In the genomic region with DNA sequence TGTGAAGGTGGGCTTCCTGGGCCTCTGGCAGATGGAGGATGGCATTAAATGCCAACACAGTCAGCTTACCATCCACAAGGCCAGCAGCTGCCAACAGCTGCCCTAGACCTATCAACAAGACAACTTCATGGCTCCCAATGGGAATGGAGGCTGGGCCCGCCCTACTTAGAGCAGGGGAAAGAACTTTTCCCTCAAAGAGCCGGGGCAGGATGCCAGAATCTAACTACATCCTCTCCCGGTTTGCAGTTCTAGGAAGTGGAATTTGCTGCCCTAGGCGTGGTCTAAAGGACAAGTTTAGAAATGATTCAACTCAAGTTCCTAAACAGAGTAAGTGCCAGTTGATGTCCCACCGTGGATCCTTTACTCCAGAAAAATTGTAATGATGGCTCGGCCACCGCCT, we compare ENCODE assay signal across 20 cellular contexts. TPM values are rescaled to one million over a fixed set of nuclear protein-coding genes. Genes with fewer than 3 reads are reported as not detected.
A peak's percentile ranks its signal among the peaks of the same experiment; 100 is the strongest.
DNase-seq lines count a peak whose midpoint lies in the region; ATAC-seq and TF ChIP-seq lines count a peak whose summit lies in the region.
"Had no signal": no experiment of that assay in that cellular context is flagged by ENCODE, and none has a peak within 500 bp of the region (broad histone marks: within the 10 kb centered on the region; RNA-seq: fewer than 3 reads in every experiment).

No MANE protein-coding gene starts in this region.

- ATAC-seq in PC-3 (peak; percentile 33), right cardiac atrium (peak; percentile 77 to 85)
- ATAC-seq: stimulated activated effector memory CD8-positive, alpha-beta T cell treated with anti-CD3 and anti-CD28 coated beads, Interleukin-12 subunit alpha, Interleukin-12 subunit beta, amount 100 ng/mL, for 72 hours had no signal

- H3K4me3 ChIP-seq in PC-3 (ENCODE audit: low read length) (no peak overlapping the region), epithelial cell of esophagus (ENCODE audit: low read length) (no peak overlapping the region), right cardiac atrium (ENCODE audit: low read length) (no peak overlapping the region), suprapubic skin (no peak overlapping the region), dorsolateral prefrontal cortex (no peak overlapping the region)
- H3K4me3 ChIP-seq: uterus had no signal

- POLR2A ChIA-PET in PC-3 (lab: Charles Lee; ENCODE audit: unreplicated experiment) = no interaction called here

- no peak for TF ChIP-seq EP300 in suprapubic skin (IDR thresholded peaks at IDR 0.05)

- H3K36me3 ChIP-seq in PC-3 (ENCODE audit: low read depth, low read length) (peaks cover 60% of the 10 kb centered on the region), suprapubic skin (peaks cover 41% of the 10 kb centered on the region)
- H3K36me3 ChIP-seq: uterus had no signal

- H3K4me2 ChIP-seq in PC-3 (ENCODE audit: low read length) = no peak overlapping the region

- WGBS in right cardiac atrium = 22% methylated on average over 7 of the region's 7 CpGs
- WGBS in suprapubic skin = 48% methylated on average over 7 of the region's 7 CpGs

- H3K9me3 ChIP-seq in PC-3 (ENCODE audit: low read length) (no peaks in the 10 kb centered on the region), right cardiac atrium (ENCODE audit: control insufficient read depth, low read length) (no peaks in the 10 kb centered on the region), suprapubic skin (no peaks in the 10 kb centered on the region)
- H3K9me3 ChIP-seq: uterus had no signal

- CTCF ChIA-PET in PC-3 (lab: Charles Lee) = no interaction called here

- H3F3A ChIP-seq in PC-3 (ENCODE audit: low read length, unreplicated experiment) = peaks cover 20% of the 10 kb centered on the region

- TF ChIP-seq CTCF in PC-3 (conservative IDR thresholded peaks at IDR 0.05; ENCODE audit: low read depth, low read length) (no peak), epithelial cell of esophagus (IDR thresholded peaks at IDR 0.05; ENCODE audit: insufficient read depth, low read depth, low read length, missing control alignments) (no peak), suprapubic skin (IDR thresholded peaks at IDR 0.05) (no peak), dorsolateral prefrontal cortex (IDR thresholded peaks at IDR 0.05 in 54 of 56, conservative IDR thresholded peaks at IDR 0.05 in 2 of 56; ENCODE audit: low read depth in 1 of 56, partially characterized antibody in 56 of 56) (no peak)

- H3K9ac ChIP-seq in PC-3 (ENCODE audit: low read length) = no peak overlapping the region

- H3K27me3 ChIP-seq in PC-3 (ENCODE audit: low read length) (no peaks in the 10 kb centered on the region), right cardiac atrium (ENCODE audit: control insufficient read depth, insufficient read depth) (no peaks in the 10 kb centered on the region), suprapubic skin (no peaks in the 10 kb centered on the region), dorsolateral prefrontal cortex (no peaks in the 10 kb centered on the region)
- H3K27me3 ChIP-seq: uterus had no signal

- H3K79me2 ChIP-seq in PC-3 (ENCODE audit: low read length) = peaks cover 35% of the 10 kb centered on the region; the same call in 1 of the 2 replicates

- H2AFZ ChIP-seq in PC-3 (ENCODE audit: low read length) = no peak overlapping the region

- DNase-seq in PC-3 (peak; percentile 87), epithelial cell of esophagus (ENCODE audit: low read depth) (peak; percentile 30), right cardiac atrium (peak; percentile 72 to 91 (median 87)), suprapubic skin (ENCODE audit: low spot score in 2 of 2) (no peak), dorsolateral prefrontal cortex (no peak), NCI-H2081 (lab: John Stamatoyannopoulos, UW) (no peak), Kasumi-1 (lab: John Stamatoyannopoulos, UW) (no peak)
- DNase-seq: activated CD4-positive, CD25-positive, alpha-beta regulatory T cell treated with anti-CD3 and anti-CD28 coated beads, Interleukin-2, amount 50 U/mL, for 72 hours; activated naive CD8-positive, alpha-beta T cell treated with anti-CD3 and anti-CD28 coated beads, Interleukin-2, amount 10 ng/mL, durations not matched to agents 7 days and 5 days; CD4-positive, CD25-positive, alpha-beta regulatory T cell; foreskin melanocyte; naive B cell; NCI-H1092 treated with DMSO at 0.1 percent for 48 hours; stimulated activated CD4-positive, alpha-beta T cell treated with anti-CD3 and anti-CD28 coated beads, Interleukin-2, amount 100 ng/mL, for 48 hours; T-helper 1 cell had no signal

- H3K9me2 ChIP-seq in PC-3 (replicated peaks; ENCODE audit: low read length) = no peaks in the 10 kb centered on the region

- BruUV-seq in PC-3 (replicated peaks; lab: Mats Ljungman, UMichigan) = no TSS peak

- H3K27ac ChIP-seq in PC-3 (ENCODE audit: low read length) (peak overlapping the region; percentile 37), right cardiac atrium (ENCODE audit: low read length) (peak overlapping the region; percentile 82), suprapubic skin (peak overlapping the region; percentile 12), dorsolateral prefrontal cortex (no peak overlapping the region)
- H3K27ac ChIP-seq: uterus had no signal

- peaks cover 61% of the 10 kb centered on the region for H3K4me1 ChIP-seq in PC-3 (ENCODE audit: insufficient read depth, low read length)
- H3K4me1 ChIP-seq in right cardiac atrium (ENCODE audit: control insufficient read depth, insufficient read depth, low read length) = peaks cover 8% of the 10 kb centered on the region
- peaks cover 23% of the 10 kb centered on the region for H3K4me1 ChIP-seq in suprapubic skin
- H3K4me1 ChIP-seq: uterus had no signal

- H4K20me1 ChIP-seq in PC-3 (ENCODE audit: low read length) = 0 out of 2 replicates have a peak, but pooled peaks cover 12% of the 10 kb centered on the region

- intact Hi-C loops in PC-3 (cut with micrococcal nuclease) = no loop called here
- intact Hi-C loops in right cardiac atrium (cut with DNase I) = no loop called here
- intact Hi-C loops in dorsolateral prefrontal cortex (cut with DNase I) = no loop called here

- TF ChIP-seq POLR2A in suprapubic skin (IDR thresholded peaks at IDR 0.05) = no peak

RNA-seq across cellular contexts. Expression of gene ICMT, which starts 13.1 kb away (rescaled TPM):
- total RNA-seq in PC-3 (2014; rRNA removed) (210 and 215 TPM in 2 replicates), right cardiac atrium (10 to 100 TPM; 52.1 to 59.6 (median 54.1) TPM), suprapubic skin (10 to 100 TPM; 20.2 to 65.0 (median 58.1) TPM), dorsolateral prefrontal cortex (10 to 100 TPM; 19.9 to 47.2 (median 31.3) TPM)
- 39.9 TPM for polyA plus RNA-seq in right cardiac atrium

RNA-seq across cellular contexts. Expression of gene RNF207, which starts 16.7 kb away (rescaled TPM):
- 95.4 and 128 TPM in 2 replicates for total RNA-seq in PC-3 (2014; rRNA removed)
- 10 to 100 TPM; 33.7 to 97.4 (median 63.7) TPM for total RNA-seq in right cardiac atrium
- 55.2 TPM for polyA plus RNA-seq in right cardiac atrium
- total RNA-seq in suprapubic skin = 1 to 10 TPM; 4.6 to 9.8 (median 9.5) TPM
- 10 to 100 TPM in 118 of 120 experiments, 1 to 10 TPM in 2; 7.4 to 42.1 (median 22.0) TPM for total RNA-seq in dorsolateral prefrontal cortex

RNA-seq across cellular contexts. Expression of gene HES3, which starts 21.3 kb away (rescaled TPM):
- total RNA-seq in PC-3 (2014; rRNA removed) = not detected in 2 replicates
- total RNA-seq in right cardiac atrium = not detected
- not detected for polyA plus RNA-seq in right cardiac atrium
- not detected for total RNA-seq in suprapubic skin
- not detected for total RNA-seq in dorsolateral prefrontal cortex
- total RNA-seq: activated naive CD8-positive, alpha-beta T cell treated with anti-CD3 and anti-CD28 coated beads, Interleukin-2, amount 10 ng/mL, durations not matched to agents 7 days and 5 days; CD4-positive, CD25-positive, alpha-beta regulatory T cell; cerebellum; pulmonary artery endothelial cell; uterus had no signal
- polyA plus RNA-seq: CD4-positive, CD25-positive, alpha-beta regulatory T cell; keratinocyte had no signal

RNA-seq across cellular contexts. Expression of gene RPL22, which starts 23.2 kb away (rescaled TPM):
- total RNA-seq in PC-3 (2014; rRNA removed) (283 and 297 TPM in 2 replicates), right cardiac atrium (100 to 1,000 TPM; 247 to 309 (median 276) TPM), suprapubic skin (100 to 1,000 TPM; 152 to 206 (median 171) TPM), dorsolateral prefrontal cortex (100 to 1,000 TPM; 111 to 227 (median 176) TPM)
- polyA plus RNA-seq in right cardiac atrium = 260 TPM

RNA-seq across cellular contexts. Expression of gene GPR153, which starts 38.3 kb away (rescaled TPM):
- total RNA-seq in PC-3 (2014; rRNA removed) (98.7 and 113 TPM in 2 replicates), right cardiac atrium (10 to 100 TPM in 2 of 4 donors, 1 to 10 TPM in 2; 6.7 to 14.3 (median 10.5) TPM), suprapubic skin (10 to 100 TPM in 3 of 4 donors, 1 to 10 TPM in 1; 5.6 to 16.1 (median 14.2) TPM), dorsolateral prefrontal cortex (10 to 100 TPM in 68 of 120 experiments, 1 to 10 TPM in 52; 2.3 to 20.2 (median 10.3) TPM)
- 9.3 TPM for polyA plus RNA-seq in right cardiac atrium
- polyA plus RNA-seq: CD4-positive, CD25-positive, alpha-beta regulatory T cell had no signal

Comparison
In these comparisons a context has a peak if more than half of its experiments do, and no peak if none do; other contexts are left out.
1. DNase-seq: peak in PC-3 (single experiment), epithelial cell of esophagus (single experiment) and right cardiac atrium (3 of 3); none in suprapubic skin (0 of 2), dorsolateral prefrontal cortex (0 of 10), NCI-H2081 (0 of 2) and Kasumi-1 (0 of 2).
2. H3K27ac ChIP-seq: peak in PC-3 (single experiment), right cardiac atrium (single experiment) and suprapubic skin (single experiment); none in dorsolateral prefrontal cortex (0 of 59).